ENCODE assay signal across 8 cellular contexts in the genomic region with DNA sequence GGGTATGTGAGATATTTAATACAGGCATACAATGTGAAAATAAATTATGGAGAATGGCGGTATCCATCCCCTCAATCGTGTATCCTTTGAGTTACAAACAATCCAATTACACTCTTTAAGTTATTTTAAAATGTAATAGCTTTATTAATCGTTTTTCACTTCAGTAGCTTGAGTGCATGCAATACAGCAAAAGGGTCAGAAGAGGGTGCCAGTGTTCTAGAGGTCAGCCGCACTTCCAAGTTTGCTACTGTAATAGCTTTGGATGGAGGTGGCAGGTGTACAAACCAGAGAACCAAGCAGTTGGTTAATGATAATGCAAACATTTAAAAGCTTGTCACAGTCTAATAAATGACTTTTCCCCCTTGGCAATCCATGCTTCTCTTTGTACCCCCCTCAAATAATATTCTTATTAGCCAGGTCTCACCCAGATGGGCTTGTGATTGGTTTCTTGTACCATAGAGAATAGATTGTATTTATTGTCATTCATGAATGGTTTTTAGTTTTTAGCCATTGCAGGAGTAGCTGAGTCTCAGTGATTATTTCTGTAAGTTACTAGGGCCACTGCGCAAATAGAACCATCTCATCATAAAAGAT.
DNase-seq lines count a peak whose midpoint lies in the region; ATAC-seq and TF ChIP-seq lines count a peak whose summit lies in the region.

No MANE protein-coding gene starts in this region.

- DNase-seq in CD4-positive, CD25-positive, alpha-beta regulatory T cell: peak; percentile 58 to 85 (median 71)
- DNase-seq in HuH-7.5 (ENCODE audit: low spot score): peak; percentile 11
- peak; percentile 49 for DNase-seq in NOMO-1 treated with dmso at 0.1 percent for 144 hours (lab: John Stamatoyannopoulos, UW; ENCODE audit: unreplicated experiment)
- peak; percentile 45 for DNase-seq in activated CD8-positive, alpha-beta memory T cell treated with anti-CD3 and anti-CD28 coated beads, Interleukin-2, amount 50 U/mL, for 24 hours (ENCODE audit: extremely low read depth)
- DNase-seq in erythroblast (lab: John Stamatoyannopoulos, UW): peak; percentile 79 to 91
- peak; percentile 25 to 70 (median 63) for DNase-seq in naive thymus-derived CD4-positive, alpha-beta T cell
- peak; percentile 22 to 43 for DNase-seq in stimulated activated CD8-positive, alpha-beta memory T cell treated with anti-CD3 and anti-CD28 coated beads, Interleukin-7, amount 100 ng/mL, for 48 hours (ENCODE audit: extremely low read depth in 1 of 2, low read depth in 1 of 2)

- H3K36me3 ChIP-seq in CD4-positive, CD25-positive, alpha-beta regulatory T cell (ENCODE audit: control insufficient read depth, insufficient read depth, low read length): peaks cover 2% of the 10 kb centered on the region
- H3K36me3 ChIP-seq in naive thymus-derived CD4-positive, alpha-beta T cell (ENCODE audit: control insufficient read depth in 2 of 3, insufficient read depth in 3 of 3, low read length in 3 of 3): no peaks in the 10 kb centered on the region

- TF ChIP-seq POLR2A in erythroblast (IDR thresholded peaks at IDR 0.05; ENCODE audit: low read length): no peak

- ATAC-seq in CD4-positive, CD25-positive, alpha-beta regulatory T cell (ENCODE audit: low read depth in 2 of 2): peak; percentile 70
- ATAC-seq in naive thymus-derived CD4-positive, alpha-beta T cell: peak; percentile 74
- no peak for ATAC-seq in GM19452 (IDR thresholded peaks at IDR 0.05; ENCODE audit: unreplicated experiment)

- no peaks in the 10 kb centered on the region for H3K27me3 Mint-ChIP-seq in CD4-positive, CD25-positive, alpha-beta regulatory T cell
- H3K27me3 Mint-ChIP-seq in naive thymus-derived CD4-positive, alpha-beta T cell: no peaks in the 10 kb centered on the region

- no peak overlapping the region for H3K4me3 Mint-ChIP-seq in CD4-positive, CD25-positive, alpha-beta regulatory T cell
- no peak overlapping the region for H3K4me3 Mint-ChIP-seq in naive thymus-derived CD4-positive, alpha-beta T cell

- H3K36me3 Mint-ChIP-seq in CD4-positive, CD25-positive, alpha-beta regulatory T cell: peaks cover 6% of the 10 kb centered on the region
- H3K36me3 Mint-ChIP-seq in naive thymus-derived CD4-positive, alpha-beta T cell: peaks cover 0 to 5% (median 0%) of the 10 kb centered on the region in 5 donors

- H3K4me1 ChIP-seq in CD4-positive, CD25-positive, alpha-beta regulatory T cell (ENCODE audit: control insufficient read depth, insufficient read depth, low read length, poor library complexity, severe bottlenecking): peaks cover 6% of the 10 kb centered on the region
- peaks cover 4 to 7% of the 10 kb centered on the region in 2 donors for H3K4me1 ChIP-seq in naive thymus-derived CD4-positive, alpha-beta T cell (ENCODE audit: control insufficient read depth in 2 of 2, insufficient read depth in 2 of 2, low read length in 2 of 2)

- H3K27ac Mint-ChIP-seq in CD4-positive, CD25-positive, alpha-beta regulatory T cell: no peak overlapping the region
- H3K27ac Mint-ChIP-seq in naive thymus-derived CD4-positive, alpha-beta T cell: no peak overlapping the region

- CTCF ChIA-PET in naive thymus-derived CD4-positive, alpha-beta T cell (lab: Charles Lee): interaction anchor here (0.6 to 5.2 kb wide), 50 partner anchors 8 to 674 kb away, joined by 3 to 108 read pairs (median 5); no protein-coding TSS in a partner anchor

- no peaks in the 10 kb centered on the region for H3K9me3 ChIP-seq in CD4-positive, CD25-positive, alpha-beta regulatory T cell (ENCODE audit: control insufficient read depth in 2 of 2, low read length in 2 of 2)
- H3K9me3 ChIP-seq in naive thymus-derived CD4-positive, alpha-beta T cell (ENCODE audit: control insufficient read depth in 2 of 3, low read length in 3 of 3): no peaks in the 10 kb centered on the region

- H3K27ac ChIP-seq in CD4-positive, CD25-positive, alpha-beta regulatory T cell (ENCODE audit: insufficient read depth, low read length, poor library complexity, severe bottlenecking): no peak overlapping the region
- no peak overlapping the region for H3K27ac ChIP-seq in naive thymus-derived CD4-positive, alpha-beta T cell (ENCODE audit: low read depth, low read length)

- no peak overlapping the region for H3K4me3 ChIP-seq in CD4-positive, CD25-positive, alpha-beta regulatory T cell (ENCODE audit: low read depth, low read length)
- H3K4me3 ChIP-seq in naive thymus-derived CD4-positive, alpha-beta T cell (ENCODE audit: low read length): no peak overlapping the region

- POLR2A ChIA-PET in naive thymus-derived CD4-positive, alpha-beta T cell (lab: Charles Lee): interaction anchor here (1.0 to 2.1 kb wide), 6 partner anchors 465 to 488 kb away, joined by 3 to 12 read pairs (median 6); no protein-coding TSS in a partner anchor

- peaks cover 7 to 17% (median 9%) of the 10 kb centered on the region in 4 donors for H3K4me1 Mint-ChIP-seq in CD4-positive, CD25-positive, alpha-beta regulatory T cell
- peaks cover 7 to 16% (median 9%) of the 10 kb centered on the region in 7 donors for H3K4me1 Mint-ChIP-seq in naive thymus-derived CD4-positive, alpha-beta T cell

- intact Hi-C loops in naive thymus-derived CD4-positive, alpha-beta T cell (cut with micrococcal nuclease): loop anchor here (1.0 to 2.0 kb wide), 3 partner anchors 465 to 673 kb away; no protein-coding TSS in a partner anchor

- no peaks in the 10 kb centered on the region for H3K9me3 Mint-ChIP-seq in CD4-positive, CD25-positive, alpha-beta regulatory T cell
- H3K9me3 Mint-ChIP-seq in naive thymus-derived CD4-positive, alpha-beta T cell: no peaks in the 10 kb centered on the region

- H3K27me3 ChIP-seq in CD4-positive, CD25-positive, alpha-beta regulatory T cell (ENCODE audit: control insufficient read depth, insufficient read depth, low read length): no peaks in the 10 kb centered on the region
- no peaks in the 10 kb centered on the region for H3K27me3 ChIP-seq in naive thymus-derived CD4-positive, alpha-beta T cell (ENCODE audit: control insufficient read depth in 2 of 2, insufficient read depth in 2 of 2, low read length in 2 of 2)

Comparison
In these comparisons a context has a peak if more than half of its experiments do, and no peak if none do; other contexts are left out.
1. DNase-seq: peak in every context shown above with its lines; median percentile 85 in erythroblast; 71 in CD4-positive, CD25-positive, alpha-beta regulatory T cell; 63 in naive thymus-derived CD4-positive, alpha-beta T cell; 49 in NOMO-1 treated with dmso at 0.1 percent for 144 hours; 45 in activated CD8-positive, alpha-beta memory T cell treated with anti-CD3 and anti-CD28 coated beads, Interleukin-2, amount 50 U/mL, for 24 hours; 32 in stimulated activated CD8-positive, alpha-beta memory T cell treated with anti-CD3 and anti-CD28 coated beads, Interleukin-7, amount 100 ng/mL, for 48 hours; 11 in HuH-7.5.